22 cellular contexts compared by ENCODE assay signal in genomic region chr5:61178702-61179101, GRCh38. TPM values are rescaled to one million over a fixed set of nuclear protein-coding genes. Genes with fewer than 3 reads are reported as not detected.
DNase-seq lines count a peak whose midpoint lies in the region; ATAC-seq, FAIRE-seq and TF ChIP-seq lines count a peak whose summit lies in the region.
"Had no signal": no experiment of that assay in that cellular context is flagged by ENCODE, and none has a peak within 500 bp of the region (broad histone marks: within the 10 kb centered on the region; RNA-seq: fewer than 3 reads in every experiment).

No MANE protein-coding gene starts in this region.

- H3K27ac ChIP-seq in breast epithelium (no peak overlapping the region), thyroid gland (peak overlapping the region in 2 of 3 donors; percentile 22 to 23)
- H3K27ac ChIP-seq: C4-2B, PC-9, RWPE1, SJCRH30 had no signal

- in situ Hi-C loops in T47D (cut with HindIII; ENCODE audit: low pct_unique_long_range_greater_than_20kb, low sequenced_read_pairs), result no loop called here

- H3K36me3 ChIP-seq in breast epithelium, result no peaks in the 10 kb centered on the region
- H3K36me3 ChIP-seq in thyroid gland, result no peaks in the 10 kb centered on the region
- H3K36me3 ChIP-seq: HAP-1, MG63, SJCRH30 had no signal

- H3K4me3 ChIP-seq in breast epithelium, result no peak overlapping the region
- no peak overlapping the region for H3K4me3 ChIP-seq in epithelial cell of esophagus (ENCODE audit: low read length)
- H3K4me3 ChIP-seq in thyroid gland (replicated peaks in 1 of 3), result no peak overlapping the region
- H3K4me3 ChIP-seq: GM23338, HAP-1, MG63, PC-9, SJCRH30 had no signal

- no peak for TF ChIP-seq POLR2A in breast epithelium (IDR thresholded peaks at IDR 0.05)
- TF ChIP-seq POLR2A in thyroid gland (IDR thresholded peaks at IDR 0.05), result no peak

- ATAC-seq in GM18873 (IDR thresholded peaks at IDR 0.05; ENCODE audit: low FRiP score, unreplicated experiment), result no peak
- ATAC-seq: GM23338 had no signal

- no peaks in the 10 kb centered on the region for H3K27me3 ChIP-seq in breast epithelium
- H3K27me3 ChIP-seq in thyroid gland, result no peaks in the 10 kb centered on the region
- H3K27me3 ChIP-seq: MG63, SJCRH30 had no signal

- FAIRE-seq in HTR-8/SVneo (lab: Jason Lieb, UNC), result no peak
- FAIRE-seq: G401.6 had no signal

- WGBS in thyroid gland, 2 donors, result 49 to 55% methylated on average over 4 of the region's 4 CpGs

- TF ChIP-seq CTCF in breast epithelium (IDR thresholded peaks at IDR 0.05) (no peak), epithelial cell of esophagus (IDR thresholded peaks at IDR 0.05; ENCODE audit: insufficient read depth, low read depth, low read length, missing control alignments) (no peak), thyroid gland (IDR thresholded peaks at IDR 0.05) (peak in 1 of 6 experiments; percentile 3)

- peak; percentile 11 to 76 for DNase-seq in T47D (ENCODE audit: low read depth in 1 of 2, low spot score in 1 of 2)
- DNase-seq in breast epithelium (ENCODE audit: low spot score in 2 of 2), result no peak
- DNase-seq in epithelial cell of esophagus (ENCODE audit: low read depth), result peak; percentile 46
- peak; percentile 27 for DNase-seq in left kidney (ENCODE audit: low read depth, low spot score)
- peak in 1 of 2 donors; percentile 21 for DNase-seq in thyroid gland
- DNase-seq in HTR-8/SVneo (ENCODE audit: insufficient read length, low spot score), result no peak
- DNase-seq in NCI-H1105 (lab: John Stamatoyannopoulos, UW), result no peak
- DNase-seq: CD8-positive, alpha-beta memory T cell; Karpas-422; MG63; NCI-H1048; NCI-H1436; NCI-H187 treated with DMSO at 0.1 percent for 48 hours; NCI-H69; SJCRH30 had no signal

- H3K9me3 ChIP-seq in breast epithelium (no peaks in the 10 kb centered on the region), thyroid gland (no peaks in the 10 kb centered on the region)
- H3K9me3 ChIP-seq: HAP-1, MG63, SJCRH30 had no signal

- intact Hi-C loops in breast epithelium (cut with DNase I; ENCODE audit: low total_unique reads), result no loop called here
- intact Hi-C loops in thyroid gland (cut with DNase I), result loop anchor here (5.0 kb wide), 1 partner anchor 154 kb away; the partner anchor contains the start of gene ZSWIM6

- no peaks in the 10 kb centered on the region for H3K4me1 ChIP-seq in breast epithelium
- H3K4me1 ChIP-seq in thyroid gland, result peaks cover 26 to 44% of the 10 kb centered on the region in 2 donors
- H3K4me1 ChIP-seq: HAP-1, SJCRH30 had no signal

RNA-seq across cellular contexts. Expression of gene SMIM15, which starts 16.4 kb away (rescaled TPM):
- total RNA-seq in breast epithelium (10 to 100 TPM; 31.4 to 34.0 (median 31.8) TPM), thyroid gland (10 to 100 TPM; 37.4 to 55.9 (median 41.2) TPM)

Comparison
In these comparisons a context has a peak if more than half of its experiments do, and no peak if none do; other contexts are left out.
1. DNase-seq: peak in T47D (2 of 2), epithelial cell of esophagus (single experiment) and left kidney (single experiment); none in breast epithelium (0 of 2), HTR-8/SVneo (single experiment) and NCI-H1105 (single experiment).
2. H3K27ac ChIP-seq: peak in thyroid gland (2 of 3); none in breast epithelium (0 of 2).